ENCODE assay signal across 8 cellular contexts in genomic region chr10:6052247-6053221, GRCh38. TPM values are rescaled to one million over a fixed set of nuclear protein-coding genes. Genes with fewer than 3 reads are reported as not detected.
A peak's percentile ranks its signal among the peaks of the same experiment; 100 is the strongest.
DNase-seq lines count a peak whose midpoint lies in the region; ATAC-seq, FAIRE-seq and TF ChIP-seq lines count a peak whose summit lies in the region.
"Had no signal": no experiment of that assay in that cellular context is flagged by ENCODE, and none has a peak within 500 bp of the region (broad histone marks: within the 10 kb centered on the region; RNA-seq: fewer than 3 reads in every experiment).

No MANE protein-coding gene starts in this region.

- WGBS in HepG2 (ENCODE audit: low lambda C conversion rate): 81% methylated on average over 10 of the region's 17 CpGs

- no peaks in the 10 kb centered on the region for H3K36me3 ChIP-seq in colonic mucosa
- H3K36me3 ChIP-seq in HepG2 (replicated peaks in 1 of 2; ENCODE audit: control insufficient read depth in 1 of 2, insufficient read depth in 2 of 2, low read length in 2 of 2): no peaks in the 10 kb centered on the region

- CTCF ChIA-PET in HepG2 (lab: Yijun Ruan, JAX; ENCODE audit: low intra/inter-chr PET ratio, low total read pairs): no interaction called here

- ATAC-seq in HG02678 (IDR thresholded peaks at IDR 0.05; ENCODE audit: unreplicated experiment) (peak; percentile 33), HG02852 (IDR thresholded peaks at IDR 0.05; ENCODE audit: unreplicated experiment) (no peak), GM21515 (IDR thresholded peaks at IDR 0.05; ENCODE audit: unreplicated experiment) (no peak), HepG2 (no peak)

- no peak for TF ChIP-seq POLR2A in HepG2 (IDR thresholded peaks at IDR 0.05; ENCODE audit: insufficient read depth in 1 of 2, low read depth in 2 of 2, low read length in 2 of 2)

- POLR2A ChIA-PET in HepG2 (lab: Yijun Ruan, JAX): no interaction called here

- TF ChIP-seq EP300 in HepG2 (IDR thresholded peaks at IDR 0.05; ENCODE audit: low read depth in 2 of 2, low read length in 2 of 2) (no peak), HepG2 (CRISPR knock-in tag; IDR thresholded peaks at IDR 0.05; ENCODE audit: borderline replicate concordance) (no peak)

- peak; percentile 64 for DNase-seq in activated CD4-positive, CD25-positive, alpha-beta regulatory T cell treated with anti-CD3 and anti-CD28 coated beads, Interleukin-2, amount 50 U/mL, for 16 hours (ENCODE audit: low read depth, low spot score)
- DNase-seq in colonic mucosa (peak; percentile 20), HepG2 (ENCODE audit: low spot score) (no peak)
- DNase-seq in stimulated activated CD8-positive, alpha-beta memory T cell treated with anti-CD3 and anti-CD28 coated beads, Interleukin-12 subunit alpha, Interleukin-12 subunit beta, amount 100 ng/mL, for 4 hours (ENCODE audit: low read depth): peak; percentile 73

- H3K4me3 ChIP-seq in colonic mucosa (no peak overlapping the region), HepG2 (replicated peaks in 1 of 3; ENCODE audit: insufficient read depth in 1 of 3, low read depth in 2 of 3, low read length in 3 of 3) (no peak overlapping the region)

- TF ChIP-seq RAD21 in HepG2 (CRISPR knock-in tag; IDR thresholded peaks at IDR 0.05): no peak

- H3K27ac ChIP-seq in colonic mucosa (no peak overlapping the region), HepG2 (ENCODE audit: extremely low read length, insufficient read depth, low read length) (no peak overlapping the region)

- H2AFZ ChIP-seq in HepG2 (ENCODE audit: low read length): no peak overlapping the region

- H4K20me1 ChIP-seq in HepG2 (ENCODE audit: insufficient read depth, low read length): no peaks in the 10 kb centered on the region

- no peak for FAIRE-seq in HepG2 (lab: Jason Lieb, UNC)

- H3K79me2 ChIP-seq in HepG2 (ENCODE audit: insufficient read depth, low read length): no peaks in the 10 kb centered on the region

- intact Hi-C loops in colonic mucosa (cut with DNase I): loop anchor here (5.0 kb wide), 1 partner anchor 40 kb away; no protein-coding TSS in a partner anchor
- intact Hi-C loops in HepG2 (cut with micrococcal nuclease; ENCODE audit: unreplicated experiment): loop anchor here (5.0 kb wide), 1 partner anchor 40 kb away; no protein-coding TSS in a partner anchor

- H3K9me3 ChIP-seq in colonic mucosa: no peaks in the 10 kb centered on the region
- no peaks in the 10 kb centered on the region for H3K9me3 ChIP-seq in HepG2 (ENCODE audit: low read length)

- no peak for TF ChIP-seq CTCF in colonic mucosa (IDR thresholded peaks at IDR 0.05)
- no peak for TF ChIP-seq CTCF in HepG2 (CRISPR knock-in tag; IDR thresholded peaks at IDR 0.05)

- H3K9ac ChIP-seq in colonic mucosa (ENCODE audit: low read depth in 2 of 2, low read length in 2 of 2): no peak overlapping the region
- no peak overlapping the region for H3K9ac ChIP-seq in HepG2 (ENCODE audit: insufficient read depth, low read depth, low read length)

- in situ Hi-C loops in HepG2 (cut with HindIII; ENCODE audit: extremely low pct_ligation_motif_present, low pct_unique_long_range_greater_than_20kb): no loop called here

- H3K4me1 ChIP-seq in colonic mucosa: no peaks in the 10 kb centered on the region
- peaks cover 30% of the 10 kb centered on the region for H3K4me1 ChIP-seq in HepG2 (ENCODE audit: insufficient read depth, low read length)

- H3K27me3 ChIP-seq in colonic mucosa (no peaks in the 10 kb centered on the region), HepG2 (ENCODE audit: control insufficient read depth in 1 of 2, insufficient read depth in 2 of 2, low read length in 2 of 2) (peaks cover 1 to 3% of the 10 kb centered on the region in 2 experiments; a peak in 2 of 5 replicates)

- no TSS peak for BruUV-seq in HepG2 (replicated peaks; lab: Mats Ljungman, UMichigan)

- H3K4me2 ChIP-seq in HepG2 (ENCODE audit: low read depth, low read length): no peak overlapping the region

TF ChIP-seq in HepG2, 621 proteins besides CTCF, POLR2A, EP300 and RAD21:
- no peak for TF ChIP-seq ZNF256 (CRISPR knock-in tag; conservative IDR thresholded peaks at IDR 0.05)
- no peak for TF ChIP-seq GATA4 (IDR thresholded peaks at IDR 0.05; ENCODE audit: borderline replicate concordance, low read depth)
- no peak for TF ChIP-seq KDM1A (CRISPR knock-in tag; IDR thresholded peaks at IDR 0.05)
- TF ChIP-seq ZNF160 (CRISPR knock-in tag; IDR thresholded peaks at IDR 0.05): no peak
- no peak for TF ChIP-seq ZC3H4 (CRISPR knock-in tag; IDR thresholded peaks at IDR 0.05; ENCODE audit: borderline replicate concordance)

RNA-seq across cellular contexts. Expression of gene IL2RA, which starts 9.6 kb away (rescaled TPM):
- 1 to 10 TPM; 1.7 to 2.4 TPM for total RNA-seq in colonic mucosa
- not detected in 2 replicates for total RNA-seq in HepG2 (2016; rRNA removed; fragmentation: Illumina TruSeq; extraction: Trizol)
- not detected in 2 replicates for total RNA-seq in HepG2 (2016; cell fraction: cytosol; rRNA removed; fragmentation: Illumina TruSeq; extraction: Trizol; ENCODE audit: low read depth)
- total RNA-seq in HepG2 (2016; cell fraction: insoluble cytoplasmic fraction; rRNA removed; fragmentation: Illumina TruSeq; extraction: Trizol): not detected in 2 replicates
- total RNA-seq in HepG2 (2016; cell fraction: membrane; rRNA removed; fragmentation: Illumina TruSeq; extraction: Trizol): not detected in 2 replicates
- not detected in 2 replicates for total RNA-seq in HepG2 (2016; cell fraction: nucleus; rRNA removed; fragmentation: Illumina TruSeq; extraction: Trizol)
- polyA plus RNA-seq in HepG2 (2011; rRNA removed): not detected in 2 replicates
- polyA plus RNA-seq in HepG2 (2011; cell fraction: cytosol; rRNA removed): not detected in 2 replicates
- not detected in 2 replicates for polyA plus RNA-seq in HepG2 (2011; cell fraction: nucleus; rRNA removed)
- not detected in 2 replicates for polyA plus RNA-seq in HepG2 (2012)
- not detected in 2 replicates for polyA plus RNA-seq in HepG2 (2016; cell fraction: cytosol; fragmentation: Illumina TruSeq; extraction: Trizol; ENCODE audit: low read depth)
- not detected in 2 replicates for polyA plus RNA-seq in HepG2 (2016; cell fraction: insoluble cytoplasmic fraction; fragmentation: Illumina TruSeq; extraction: Trizol; ENCODE audit: low read depth)
- not detected in 2 replicates for polyA plus RNA-seq in HepG2 (2016; cell fraction: membrane; fragmentation: Illumina TruSeq; extraction: Trizol; ENCODE audit: low read depth)
- polyA plus RNA-seq in HepG2 (2016; cell fraction: nucleus; fragmentation: Illumina TruSeq; extraction: Trizol; ENCODE audit: insufficient read depth, low read depth): not detected in 2 replicates
- polyA minus RNA-seq in HepG2 (2011; rRNA and poly(A)+ RNA removed; ENCODE audit: low replicate concordance): not detected in 2 replicates
- polyA minus RNA-seq in HepG2 (2011; cell fraction: cytosol; rRNA and poly(A)+ RNA removed): not detected in 2 replicates
- polyA minus RNA-seq in HepG2 (2011; cell fraction: nucleus; rRNA and poly(A)+ RNA removed): not detected in 2 replicates
- total RNA-seq: NCI-H460 had no signal

RNA-seq across cellular contexts. Expression of gene RBM17, which starts 36.3 kb away (rescaled TPM):
- total RNA-seq in colonic mucosa: 100 to 1,000 TPM in 1 of 2 donors, 10 to 100 TPM in 1; 80.3 to 110 TPM
- total RNA-seq in HepG2 (2016; rRNA removed; fragmentation: Illumina TruSeq; extraction: Trizol): 63.3 and 77.5 TPM in 2 replicates
- total RNA-seq in HepG2 (2016; cell fraction: cytosol; rRNA removed; fragmentation: Illumina TruSeq; extraction: Trizol; ENCODE audit: low read depth): 28.7 and 33.2 TPM in 2 replicates
- total RNA-seq in HepG2 (2016; cell fraction: insoluble cytoplasmic fraction; rRNA removed; fragmentation: Illumina TruSeq; extraction: Trizol): 57.4 and 73.5 TPM in 2 replicates
- total RNA-seq in HepG2 (2016; cell fraction: membrane; rRNA removed; fragmentation: Illumina TruSeq; extraction: Trizol): 62.2 and 67.8 TPM in 2 replicates
- 64.2 and 72.7 TPM in 2 replicates for total RNA-seq in HepG2 (2016; cell fraction: nucleus; rRNA removed; fragmentation: Illumina TruSeq; extraction: Trizol)
- polyA plus RNA-seq in HepG2 (2011; rRNA removed): 26.6 and 30.7 TPM in 2 replicates
- 13.0 and 14.3 TPM in 2 replicates for polyA plus RNA-seq in HepG2 (2011; cell fraction: cytosol; rRNA removed)
- polyA plus RNA-seq in HepG2 (2011; cell fraction: nucleus; rRNA removed): 71.7 and 86.3 TPM in 2 replicates
- polyA plus RNA-seq in HepG2 (2012): 46.3 and 82.5 TPM in 2 replicates
- polyA plus RNA-seq in HepG2 (2016; cell fraction: cytosol; fragmentation: Illumina TruSeq; extraction: Trizol; ENCODE audit: low read depth): 55.3 and 78.7 TPM in 2 replicates
- polyA plus RNA-seq in HepG2 (2016; cell fraction: insoluble cytoplasmic fraction; fragmentation: Illumina TruSeq; extraction: Trizol; ENCODE audit: low read depth): 145 and 152 TPM in 2 replicates
- 95.4 and 110 TPM in 2 replicates for polyA plus RNA-seq in HepG2 (2016; cell fraction: membrane; fragmentation: Illumina TruSeq; extraction: Trizol; ENCODE audit: low read depth)
- 232 and 242 TPM in 2 replicates for polyA plus RNA-seq in HepG2 (2016; cell fraction: nucleus; fragmentation: Illumina TruSeq; extraction: Trizol; ENCODE audit: insufficient read depth, low read depth)
- polyA minus RNA-seq in HepG2 (2011; rRNA and poly(A)+ RNA removed; ENCODE audit: low replicate concordance): 15.7 and 19.9 TPM in 2 replicates
- 7.2 and 7.9 TPM in 2 replicates for polyA minus RNA-seq in HepG2 (2011; cell fraction: cytosol; rRNA and poly(A)+ RNA removed)
- polyA minus RNA-seq in HepG2 (2011; cell fraction: nucleus; rRNA and poly(A)+ RNA removed): 48.2 and 50.1 TPM in 2 replicates
